1 cellular context compared by ENCODE assay signal in genomic region chr21:46297311-46298082, GRCh38.
TF ChIP-seq lines count a peak whose summit lies in the region.

No MANE protein-coding gene starts in this region.

TF ChIP-seq in K562, 482 proteins besides CTCF, POLR2A, EP300 and RAD21 (continues in another document):
- TF ChIP-seq RBFOX2 (IDR thresholded peaks at IDR 0.05; ENCODE audit: low read depth, low read length) (peak; percentile 51), E2F6 (IDR thresholded peaks at IDR 0.05; ENCODE audit: borderline replicate concordance in 1 of 2, extremely low read depth in 1 of 2, insufficient read depth in 1 of 2, insufficient read length in 1 of 2, low read depth in 1 of 2, low read length in 1 of 2, poor library complexity in 1 of 2, severe bottlenecking in 1 of 2) (no peak), ZNF717 (CRISPR knock-in tag; IDR thresholded peaks at IDR 0.05) (no peak), EGR1 (conservative IDR thresholded peaks at IDR 0.05) (no peak), GATAD2A (IDR thresholded peaks at IDR 0.05) (no peak), ZNF324 (CRISPR knock-in tag; IDR thresholded peaks at IDR 0.05) (no peak), RBM22 (IDR thresholded peaks at IDR 0.05; ENCODE audit: low read depth, low read length, poor library complexity, severe bottlenecking) (peak; percentile 17), POLR2G (IDR thresholded peaks at IDR 0.05; ENCODE audit: low read depth, low read length) (peak; percentile 72), JUNB (CRISPR knock-in tag; conservative IDR thresholded peaks at IDR 0.05) (no peak), TRIM24 (IDR thresholded peaks at IDR 0.05) (0 out of 4 replicates have a peak, but pooled peaks of 1 of the 2 experiments have one; percentile 24), NR2F6 (CRISPR knock-in tag; IDR thresholded peaks at IDR 0.05) (no peak), MTA1 (IDR thresholded peaks at IDR 0.05; ENCODE audit: borderline replicate concordance) (no peak), NFATC3 (IDR thresholded peaks at IDR 0.05) (no peak), UBTF (IDR thresholded peaks at IDR 0.05; ENCODE audit: borderline replicate concordance in 1 of 2, low read depth in 2 of 2, low read length in 2 of 2) (no peak), MAFF (IDR thresholded peaks at IDR 0.05; ENCODE audit: low read length) (no peak), THAP12 (CRISPR knock-in tag; IDR thresholded peaks at IDR 0.05) (no peak), MCM7 (IDR thresholded peaks at IDR 0.05) (no peak), ZBTB11 (CRISPR knock-in tag; IDR thresholded peaks at IDR 0.05) (0 out of 6 replicates have a peak, but pooled peaks of 1 of the 3 experiments have one; percentile 33), ZBTB8A (IDR thresholded peaks at IDR 0.05; ENCODE audit: partially characterized antibody) (no peak), ZNF707 (CRISPR knock-in tag; conservative IDR thresholded peaks at IDR 0.05) (0 out of 2 replicates have a peak, but pooled peaks have one; percentile 53), ZFP91 (CRISPR knock-in tag; IDR thresholded peaks at IDR 0.05) (no peak), ATF4 (CRISPR knock-in tag; IDR thresholded peaks at IDR 0.05) (no peak), NFIC (IDR thresholded peaks at IDR 0.05) (no peak), ZNF589 (CRISPR knock-in tag; IDR thresholded peaks at IDR 0.05; ENCODE audit: low read depth) (no peak), THAP7 (CRISPR knock-in tag; IDR thresholded peaks at IDR 0.05) (no peak), ZNF668 (CRISPR knock-in tag; IDR thresholded peaks at IDR 0.05) (no peak), HOMEZ (CRISPR knock-in tag; IDR thresholded peaks at IDR 0.05) (no peak), TCFL5 (CRISPR knock-in tag; conservative IDR thresholded peaks at IDR 0.05) (no peak), POLR3G (IDR thresholded peaks at IDR 0.05; ENCODE audit: extremely low read depth, insufficient read length, insufficient replicate concordance) (no peak), ZNF232 (CRISPR knock-in tag; IDR thresholded peaks at IDR 0.05) (no peak), PTRF (tag; IDR thresholded peaks at IDR 0.05) (no peak), ZKSCAN1 (IDR thresholded peaks at IDR 0.05; ENCODE audit: low read depth, low read length) (no peak), NEUROD1 (IDR thresholded peaks at IDR 0.05; ENCODE audit: borderline replicate concordance, low read depth, low read length, partially characterized antibody) (no peak), ZNF277 (CRISPR knock-in tag; IDR thresholded peaks at IDR 0.05; ENCODE audit: borderline replicate concordance) (peak; percentile 70; the same call in 1 of the 2 replicates), POLR2AphosphoS2 (IDR thresholded peaks at IDR 0.05; ENCODE audit: low read length) (no peak), E4F1 (CRISPR knock-in tag; IDR thresholded peaks at IDR 0.05; ENCODE audit: borderline replicate concordance) (no peak), EHMT2 (IDR thresholded peaks at IDR 0.05) (no peak), GATA2 (CRISPR knock-in tag; IDR thresholded peaks at IDR 0.05) (no peak), ZSCAN29 (IDR thresholded peaks at IDR 0.05) (no peak), ZBTB49 (CRISPR knock-in tag; IDR thresholded peaks at IDR 0.05; ENCODE audit: borderline replicate concordance) (no peak)
